In genomic region chr3:20760981-20761380, GRCh38 we compare ENCODE assay signal across 26 cellular contexts.
"Had no signal": no experiment of that assay in that cellular context is flagged by ENCODE, and none has a peak within 500 bp of the region (broad histone marks: within the 10 kb centered on the region; RNA-seq: fewer than 3 reads in every experiment).

No MANE protein-coding gene starts in this region.

- H3K36me3 Mint-ChIP-seq: natural killer cell treated with Interleukin-12 subunit alpha and Interleukin-12 subunit beta and Interleukin-15 and Interleukin-18, amount 100 ng/mL, for 72 hours had no signal

- ATAC-seq: foreskin keratinocyte; heart left ventricle; left lung; mucosa of descending colon; natural killer cell treated with Interleukin-12 subunit alpha and Interleukin-12 subunit beta and Interleukin-15 and Interleukin-18, amount 100 ng/mL, for 72 hours; stimulated activated naive CD8-positive, alpha-beta T cell treated with anti-CD3 and anti-CD28 coated beads, Interleukin-15, Interleukin-2, amounts not matched to agents 100 U/mL and 50 U/mL, for 24 hours; T-helper 17 cell had no signal

- H3K4me3 Mint-ChIP-seq: activated CD4-positive, alpha-beta memory T cell treated with anti-CD3 and anti-CD28 coated beads, Interleukin-2, amount 10 ng/mL, durations not matched to agents 7 days and 5 days; activated CD4-positive, alpha-beta T cell treated with anti-CD3 and anti-CD28 coated beads, Interleukin-2, amount 10 ng/mL, durations not matched to agents 7 days and 5 days; activated T-cell treated with anti-CD3 and anti-CD28 coated beads, Interleukin-2, amount 50 U/mL, for 24 hours; dendritic cell treated with granulocyte-macrophage colony-stimulating factor and Interleukin-4, amounts not matched to agents 40 ng/mL and 50 ng/mL, for 4 days; endodermal cell; natural killer cell treated with Interleukin-12 subunit alpha and Interleukin-12 subunit beta and Interleukin-15 and Interleukin-18, amount 100 ng/mL, for 72 hours; T-helper 17 cell had no signal

- H3K27me3 Mint-ChIP-seq: activated CD4-positive, alpha-beta memory T cell treated with anti-CD3 and anti-CD28 coated beads, Interleukin-2, amount 10 ng/mL, durations not matched to agents 7 days and 5 days; activated CD4-positive, alpha-beta T cell treated with anti-CD3 and anti-CD28 coated beads, Interleukin-2, amount 10 ng/mL, durations not matched to agents 7 days and 5 days; activated T-cell treated with anti-CD3 and anti-CD28 coated beads, Interleukin-2, amount 50 U/mL, for 24 hours; dendritic cell treated with granulocyte-macrophage colony-stimulating factor and Interleukin-4, amounts not matched to agents 40 ng/mL and 50 ng/mL, for 4 days; natural killer cell treated with Interleukin-12 subunit alpha and Interleukin-12 subunit beta and Interleukin-15 and Interleukin-18, amount 100 ng/mL, for 72 hours; T-helper 17 cell had no signal

- H3K4me3 ChIP-seq: esophagus squamous epithelium, heart left ventricle, left lung, lung, mucosa of descending colon, right atrium auricular region, testis, transverse colon had no signal

- H3K27ac Mint-ChIP-seq: activated CD4-positive, alpha-beta memory T cell treated with anti-CD3 and anti-CD28 coated beads, Interleukin-2, amount 10 ng/mL, durations not matched to agents 7 days and 5 days; activated CD4-positive, alpha-beta T cell treated with anti-CD3 and anti-CD28 coated beads, Interleukin-2, amount 10 ng/mL, durations not matched to agents 7 days and 5 days; activated T-cell treated with anti-CD3 and anti-CD28 coated beads, Interleukin-2, amount 50 U/mL, for 24 hours; dendritic cell treated with granulocyte-macrophage colony-stimulating factor and Interleukin-4, amounts not matched to agents 40 ng/mL and 50 ng/mL, for 4 days; endodermal cell; natural killer cell treated with Interleukin-12 subunit alpha and Interleukin-12 subunit beta and Interleukin-15 and Interleukin-18, amount 100 ng/mL, for 72 hours; T-helper 17 cell had no signal

- H3K27me3 ChIP-seq: esophagus squamous epithelium, foreskin keratinocyte, heart left ventricle, left lung, right atrium auricular region, testis, transverse colon had no signal

- H3K36me3 ChIP-seq: esophagus squamous epithelium, heart left ventricle, left lung, right atrium auricular region, transverse colon had no signal

- H3K9me3 Mint-ChIP-seq: endodermal cell had no signal

- DNase-seq: activated CD4-positive, alpha-beta memory T cell treated with anti-CD3 and anti-CD28 coated beads, Interleukin-2, amount 10 ng/mL, durations not matched to agents 7 days and 5 days; activated CD4-positive, alpha-beta T cell treated with anti-CD3 and anti-CD28 coated beads for 1 hour; activated CD4-positive, alpha-beta T cell treated with anti-CD3 and anti-CD28 coated beads, Interleukin-2, amount 10 ng/mL, durations not matched to agents 7 days and 5 days; activated CD8-positive, alpha-beta memory T cell treated with anti-CD3 and anti-CD28 coated beads, Interleukin-2, amount 50 U/mL, for 48 hours; activated gamma-delta T cell; activated naive CD4-positive, alpha-beta T cell treated with anti-CD3 and anti-CD28 coated beads, Interleukin-2, amount 50 U/mL, for 16 hours; activated T-cell treated with anti-CD3 and anti-CD28 coated beads, Interleukin-2, amount 50 U/mL, for 24 hours; amniotic stem cell; central memory CD4-positive, alpha-beta T cell; endodermal cell; esophagus squamous epithelium; foreskin keratinocyte; heart left ventricle; kidney glomerular epithelial cell; left lung; mucosa of descending colon; stimulated activated CD4-positive, alpha-beta T cell treated with anti-CD3 and anti-CD28 coated beads, Interleukin-2, amount 100 ng/mL, for 48 hours; stimulated activated naive CD8-positive, alpha-beta T cell treated with anti-CD3 and anti-CD28 coated beads, Interleukin-15, Interleukin-2, amounts not matched to agents 100 U/mL and 50 U/mL, for 24 hours; T-helper 17 cell; T1000; testis; transverse colon had no signal

- H3K4me1 Mint-ChIP-seq: activated CD4-positive, alpha-beta memory T cell treated with anti-CD3 and anti-CD28 coated beads, Interleukin-2, amount 10 ng/mL, durations not matched to agents 7 days and 5 days; activated CD4-positive, alpha-beta T cell treated with anti-CD3 and anti-CD28 coated beads, Interleukin-2, amount 10 ng/mL, durations not matched to agents 7 days and 5 days; endodermal cell; T-helper 17 cell had no signal
